In the genomic region with DNA sequence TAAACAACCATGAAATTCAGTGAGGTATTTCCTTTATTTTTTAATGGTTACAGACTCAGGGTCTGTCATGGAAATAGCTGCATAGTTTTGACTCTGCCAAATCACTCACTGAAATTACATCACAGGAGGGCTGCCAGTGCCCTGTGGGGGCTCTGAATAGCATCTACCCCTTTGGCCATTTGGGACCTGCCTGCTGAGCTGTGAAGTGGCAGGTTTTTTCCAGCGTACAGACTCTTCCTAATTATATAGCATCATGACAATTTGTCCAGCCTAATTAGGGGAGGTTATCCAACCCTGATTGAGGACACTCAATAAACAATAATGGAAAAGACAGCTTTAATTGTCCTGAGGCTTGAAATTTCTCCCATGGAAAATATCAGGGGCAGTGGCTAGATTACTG, we compare ENCODE assay signal across 13 cellular contexts. TPM values are rescaled to one million over a fixed set of nuclear protein-coding genes. Genes with fewer than 3 reads are reported as not detected.
A peak's percentile ranks its signal among the peaks of the same experiment; 100 is the strongest.
DNase-seq lines count a peak whose midpoint lies in the region; TF ChIP-seq lines count a peak whose summit lies in the region.
"Had no signal": no experiment of that assay in that cellular context is flagged by ENCODE, and none has a peak within 500 bp of the region (broad histone marks: within the 10 kb centered on the region; RNA-seq: fewer than 3 reads in every experiment).

No MANE protein-coding gene starts in this region.

- no peak for TF ChIP-seq CTCF in GM13976 (IDR thresholded peaks at IDR 0.05; ENCODE audit: borderline replicate concordance, control extremely low read depth, extremely low read depth, insufficient read depth, missing control alignments)

- in situ Hi-C loops in GM13976 (cut with MboI; ENCODE audit: low sequenced_read_pairs, unreplicated experiment), result no loop called here

- DNase-seq in NCI-H748 (lab: John Stamatoyannopoulos, UW; ENCODE audit: unreplicated experiment), result peak; percentile 60
- DNase-seq in NCI-H748 treated with DMSO at 0.1 percent for 48 hours (lab: John Stamatoyannopoulos, UW), result no peak
- peak; percentile 47 for DNase-seq in NCI-H1417 treated with DMSO at 0.1 percent for 48 hours (lab: John Stamatoyannopoulos, UW)
- DNase-seq in iPS-NIHi11 (ENCODE audit: low spot score), result peak; percentile 20
- DNase-seq in SK-N-DZ (ENCODE audit: low spot score), result no peak
- no peak for DNase-seq in stimulated activated naive CD4-positive, alpha-beta T cell treated with Interleukin-2 at 50 U/mL for 16 hours (lab: John Stamatoyannopoulos, UW)
- DNase-seq in GM13976 (ENCODE audit: low spot score), result no peak
- DNase-seq in NOMO-1 treated with DMSO at 0.1 percent for 48 hours (lab: John Stamatoyannopoulos, UW; ENCODE audit: unreplicated experiment), result no peak
- DNase-seq: 8988T; CD4-positive, alpha-beta memory T cell; NCI-H187 treated with DMSO at 0.1 percent for 48 hours; Peyer's patch; T-cell had no signal

RNA-seq across cellular contexts. Expression of a gene that starts 1.8 kb away (rescaled TPM):
- 128 and 145 TPM in 2 replicates for polyA plus RNA-seq in SK-N-DZ (2014; cell fraction: cytosol; rRNA removed)
- 175 and 197 TPM in 2 replicates for polyA plus RNA-seq in SK-N-DZ (2014; cell fraction: nucleus; rRNA removed)

Comparison
In these comparisons a context has a peak if more than half of its experiments do, and no peak if none do; other contexts are left out.
1. DNase-seq: peak in NCI-H748 (single experiment), NCI-H1417 treated with DMSO at 0.1 percent for 48 hours (single experiment) and iPS-NIHi11 (single experiment); none in NCI-H748 treated with DMSO at 0.1 percent for 48 hours (single experiment), SK-N-DZ (single experiment), stimulated activated naive CD4-positive, alpha-beta T cell treated with Interleukin-2 at 50 U/mL for 16 hours (single experiment), GM13976 (single experiment) and NOMO-1 treated with DMSO at 0.1 percent for 48 hours (single experiment).